Comparison of ENCODE assay signal across 8 cellular contexts in the genomic region with DNA sequence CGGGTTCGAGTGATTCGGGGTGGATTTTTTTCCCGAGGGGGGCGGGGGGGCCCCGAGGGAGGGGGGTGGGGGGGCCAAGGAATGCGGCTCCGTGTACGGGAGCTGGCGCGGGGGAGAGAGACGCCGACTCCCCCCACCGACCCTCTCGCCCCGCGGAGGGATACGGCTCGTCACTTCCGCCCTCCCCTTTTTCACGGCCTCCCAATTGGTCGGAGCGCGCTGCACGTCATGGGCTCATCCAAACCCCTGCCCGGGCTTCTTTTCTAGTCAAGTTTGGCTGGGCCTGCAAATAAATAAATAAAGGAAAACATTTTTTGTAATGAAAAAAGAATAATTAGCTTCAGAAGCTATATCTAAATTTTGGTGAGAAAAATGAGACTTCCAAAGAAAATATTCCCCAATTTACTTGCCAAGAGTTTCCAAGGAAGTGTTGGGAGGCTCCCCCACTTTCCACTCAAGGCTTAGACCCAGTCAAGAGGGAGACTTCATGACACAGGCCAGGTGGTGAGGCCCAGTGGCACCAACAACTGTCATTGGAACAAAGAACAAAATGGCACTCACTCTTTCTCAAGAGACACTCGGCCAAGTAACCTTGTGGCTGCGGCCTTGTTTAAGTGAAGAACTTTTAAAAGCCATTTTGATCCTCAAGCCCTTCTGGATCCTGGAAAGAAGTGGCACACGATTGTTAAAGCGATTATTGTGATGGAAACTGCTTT. TPM values are rescaled to one million over a fixed set of nuclear protein-coding genes. Genes with fewer than 3 reads are reported as not detected.
A peak's percentile ranks its signal among the peaks of the same experiment; 100 is the strongest.
DNase-seq lines count a peak whose midpoint lies in the region; ATAC-seq and TF ChIP-seq lines count a peak whose summit lies in the region.

A gene with protein sequence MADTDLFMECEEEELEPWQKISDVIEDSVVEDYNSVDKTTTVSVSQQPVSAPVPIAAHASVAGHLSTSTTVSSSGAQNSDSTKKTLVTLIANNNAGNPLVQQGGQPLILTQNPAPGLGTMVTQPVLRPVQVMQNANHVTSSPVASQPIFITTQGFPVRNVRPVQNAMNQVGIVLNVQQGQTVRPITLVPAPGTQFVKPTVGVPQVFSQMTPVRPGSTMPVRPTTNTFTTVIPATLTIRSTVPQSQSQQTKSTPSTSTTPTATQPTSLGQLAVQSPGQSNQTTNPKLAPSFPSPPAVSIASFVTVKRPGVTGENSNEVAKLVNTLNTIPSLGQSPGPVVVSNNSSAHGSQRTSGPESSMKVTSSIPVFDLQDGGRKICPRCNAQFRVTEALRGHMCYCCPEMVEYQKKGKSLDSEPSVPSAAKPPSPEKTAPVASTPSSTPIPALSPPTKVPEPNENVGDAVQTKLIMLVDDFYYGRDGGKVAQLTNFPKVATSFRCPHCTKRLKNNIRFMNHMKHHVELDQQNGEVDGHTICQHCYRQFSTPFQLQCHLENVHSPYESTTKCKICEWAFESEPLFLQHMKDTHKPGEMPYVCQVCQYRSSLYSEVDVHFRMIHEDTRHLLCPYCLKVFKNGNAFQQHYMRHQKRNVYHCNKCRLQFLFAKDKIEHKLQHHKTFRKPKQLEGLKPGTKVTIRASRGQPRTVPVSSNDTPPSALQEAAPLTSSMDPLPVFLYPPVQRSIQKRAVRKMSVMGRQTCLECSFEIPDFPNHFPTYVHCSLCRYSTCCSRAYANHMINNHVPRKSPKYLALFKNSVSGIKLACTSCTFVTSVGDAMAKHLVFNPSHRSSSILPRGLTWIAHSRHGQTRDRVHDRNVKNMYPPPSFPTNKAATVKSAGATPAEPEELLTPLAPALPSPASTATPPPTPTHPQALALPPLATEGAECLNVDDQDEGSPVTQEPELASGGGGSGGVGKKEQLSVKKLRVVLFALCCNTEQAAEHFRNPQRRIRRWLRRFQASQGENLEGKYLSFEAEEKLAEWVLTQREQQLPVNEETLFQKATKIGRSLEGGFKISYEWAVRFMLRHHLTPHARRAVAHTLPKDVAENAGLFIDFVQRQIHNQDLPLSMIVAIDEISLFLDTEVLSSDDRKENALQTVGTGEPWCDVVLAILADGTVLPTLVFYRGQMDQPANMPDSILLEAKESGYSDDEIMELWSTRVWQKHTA (N-terminal part only) (minus strand): TSS at position 164 of the 716 bp plus-strand sequence. CDS start 17,290 bp downstream, outside the sequence.

- no peak for TF ChIP-seq CTCF in GM12864 (IDR thresholded peaks at IDR 0.05; ENCODE audit: low read depth, low read length, missing control alignments)
- no peak for TF ChIP-seq CTCF in prostate gland (IDR thresholded peaks at IDR 0.05)

- WGBS in prostate gland, result 13% methylated on average over 28 of the region's 30 CpGs

- intact Hi-C loops in T-helper 2 cell treated with Interferon-gamma antibody and Interleukin-4, amounts not matched to agents 100 ng/mL and 5 ng/mL, for 36 hours (cut with micrococcal nuclease), result loop anchor here (1.0 to 5.0 kb wide), 4 partner anchors 14 to 378 kb away; a partner anchor contains a TSS
- intact Hi-C loops in left ventricle myocardium superior (cut with micrococcal nuclease) (no loop called here), prostate gland (cut with DNase I) (loop anchor here (2.0 kb wide), 1 partner anchor 13 kb away; no protein-coding TSS in a partner anchor)

- peak within 1 kb of the TSS; percentile 82 for H3K4me3 ChIP-seq in GM12864 (ENCODE audit: low read depth, low read length)
- H3K4me3 ChIP-seq in prostate gland, result peak within 1 kb of the TSS; percentile 70 to 91

- ATAC-seq in HG02884 (IDR thresholded peaks at IDR 0.05; ENCODE audit: unreplicated experiment), result peak; percentile 61
- ATAC-seq in left ventricle myocardium superior, result peak; percentile 96

- DNase-seq in GM12864 (ENCODE audit: low read depth) (peak; percentile 95), NCI-H1930 (lab: John Stamatoyannopoulos, UW) (peak; percentile 89 to 95), left ventricle myocardium superior (peak; percentile 97), prostate gland (ENCODE audit: low spot score) (peak; percentile 92), ureter (ENCODE audit: low spot score) (peak; percentile 98)

- H3K36me3 ChIP-seq in prostate gland, result no peaks in the 10 kb centered on the region

- H3K27ac ChIP-seq in angular gyrus (ENCODE audit: low read depth, low read length) (peak within 1 kb of the TSS; percentile 97), prostate gland (peak within 1 kb of the TSS; percentile 95 to 99)

- H3K27me3 ChIP-seq in prostate gland (replicated peaks; ENCODE audit: insufficient read depth), result no peaks in the 10 kb centered on the region

- H3K9me3 ChIP-seq in prostate gland, result no peaks in the 10 kb centered on the region

- no peak for TF ChIP-seq POLR2A in prostate gland (IDR thresholded peaks at IDR 0.05)

- peaks cover 2% of the 10 kb centered on the region for H3K4me1 ChIP-seq in prostate gland (replicated peaks)

RNA-seq across cellular contexts. Expression of the gene that starts here (rescaled TPM):
- total RNA-seq in T-helper 2 cell treated with Interferon-gamma antibody and Interleukin-4, amounts not matched to agents 100 ng/mL and 5 ng/mL, for 36 hours, result 87.3 and 89.7 TPM in 2 replicates
- total RNA-seq in left ventricle myocardium superior, result 46.1 TPM
- total RNA-seq in prostate gland, result 100 to 1,000 TPM in 1 of 2 donors, 10 to 100 TPM in 1; 34.5 to 126 TPM
- 175 TPM for total RNA-seq in ureter

Comparison
In these comparisons a context has a peak if more than half of its experiments do, and no peak if none do; other contexts are left out.
1. Peak in every context shown above with its lines: DNase-seq, ATAC-seq, H3K4me3 ChIP-seq and H3K27ac ChIP-seq.